13 cellular contexts compared by ENCODE assay signal in the genomic region with DNA sequence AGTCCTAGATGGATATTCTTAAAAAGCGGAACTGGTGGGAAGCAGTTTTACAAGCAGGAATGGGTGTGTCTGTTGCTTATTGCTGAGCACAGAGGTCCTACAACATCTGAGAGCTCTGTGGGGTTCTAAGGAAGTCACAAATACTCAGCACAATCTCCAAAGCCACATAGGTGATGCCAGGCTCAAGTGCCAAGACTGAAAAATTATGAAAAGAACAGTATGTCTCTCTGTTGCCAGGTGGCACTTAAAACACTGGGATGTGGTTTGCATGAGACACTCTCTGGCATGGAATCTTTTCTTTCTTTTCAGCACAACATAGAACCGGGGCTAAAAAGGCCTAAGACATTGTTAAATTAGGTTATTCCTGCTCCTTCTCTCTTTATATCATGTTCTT.
A peak's percentile ranks its signal among the peaks of the same experiment; 100 is the strongest.
DNase-seq lines count a peak whose midpoint lies in the region; ATAC-seq and TF ChIP-seq lines count a peak whose summit lies in the region.
"Had no signal": no experiment of that assay in that cellular context is flagged by ENCODE, and none has a peak within 500 bp of the region (broad histone marks: within the 10 kb centered on the region; RNA-seq: fewer than 3 reads in every experiment).

No MANE protein-coding gene starts in this region.

- TF ChIP-seq CTCF in AG10803 (conservative IDR thresholded peaks at IDR 0.05; ENCODE audit: low read length) (no peak), esophagus squamous epithelium (IDR thresholded peaks at IDR 0.05) (no peak), neural crest cell (conservative IDR thresholded peaks at IDR 0.05) (no peak)

- DNase-seq in AG10803 (ENCODE audit: low read depth) (peak; percentile 42), RPMI7951 (ENCODE audit: low read depth) (peak; percentile 57), esophagus squamous epithelium (lab: John Stamatoyannopoulos, UW) (no peak), neural crest cell (ENCODE audit: low read depth, low spot score) (no peak), HT-29 (ENCODE audit: low spot score) (no peak), NCI-H2196 (lab: John Stamatoyannopoulos, UW; ENCODE audit: unreplicated experiment) (no peak)
- DNase-seq in activated CD4-positive, CD25-positive, alpha-beta regulatory T cell treated with anti-CD3 and anti-CD28 coated beads, Interleukin-2, amount 50 U/mL, for 72 hours: no peak
- DNase-seq: activated CD8-positive, alpha-beta T cell treated with anti-CD3 and anti-CD28 coated beads, Interleukin-2, amount 10 ng/mL, durations not matched to agents 7 days and 5 days; DMS53; naive B cell; tibial artery had no signal

- H3K4me3 ChIP-seq in AG10803 (ENCODE audit: low read length): no peak overlapping the region
- no peak overlapping the region for H3K4me3 ChIP-seq in esophagus squamous epithelium
- H3K4me3 ChIP-seq: tibial artery had no signal

- intact Hi-C loops in esophagus squamous epithelium (cut with DNase I): no loop called here

- no peak for ATAC-seq in HG02938 (IDR thresholded peaks at IDR 0.05; ENCODE audit: unreplicated experiment)
- ATAC-seq: activated CD8-positive, alpha-beta T cell treated with anti-CD3 and anti-CD28 coated beads, Interleukin-2, amount 10 ng/mL, durations not matched to agents 7 days and 5 days had no signal

- H3K36me3 Mint-ChIP-seq in neural crest cell (ENCODE audit: low read depth): no peaks in the 10 kb centered on the region
- H3K36me3 Mint-ChIP-seq: naive B cell had no signal

- H3K9me3 ChIP-seq in esophagus squamous epithelium: no peaks in the 10 kb centered on the region
- H3K9me3 ChIP-seq: tibial artery had no signal

- peaks cover 7 to 85% (median 30%) of the 10 kb centered on the region in 3 donors for H3K4me1 ChIP-seq in esophagus squamous epithelium

- no peaks in the 10 kb centered on the region for H3K27me3 ChIP-seq in esophagus squamous epithelium
- H3K27me3 ChIP-seq: tibial artery had no signal

- no peak for TF ChIP-seq POLR2A in esophagus squamous epithelium (IDR thresholded peaks at IDR 0.05)

- H3K27me3 Mint-ChIP-seq in neural crest cell (ENCODE audit: low read depth): no peaks in the 10 kb centered on the region
- H3K27me3 Mint-ChIP-seq: naive B cell had no signal

- no peaks in the 10 kb centered on the region for H3K36me3 ChIP-seq in esophagus squamous epithelium
- H3K36me3 ChIP-seq: tibial artery had no signal

- WGBS in esophagus squamous epithelium, 2 donors: 39 to 62% methylated on average over 2 of the region's 2 CpGs

- peak overlapping the region; percentile 22 to 77 (median 62) for H3K27ac ChIP-seq in esophagus squamous epithelium
- H3K27ac ChIP-seq: tibial artery had no signal

- peak overlapping the region; percentile 75 for H3K27ac Mint-ChIP-seq in neural crest cell (ENCODE audit: unreplicated experiment)
- H3K27ac Mint-ChIP-seq: activated CD8-positive, alpha-beta T cell treated with anti-CD3 and anti-CD28 coated beads, Interleukin-2, amount 10 ng/mL, durations not matched to agents 7 days and 5 days; naive B cell; T-helper 2 cell treated with Interferon-gamma antibody and Interleukin-4, amounts not matched to agents 5 μg/mL and 100 μg/mL, for 36 hours had no signal

- H3K9me3 Mint-ChIP-seq in neural crest cell: no peaks in the 10 kb centered on the region
- H3K9me3 Mint-ChIP-seq: T-helper 2 cell treated with Interferon-gamma antibody and Interleukin-4, amounts not matched to agents 5 μg/mL and 100 μg/mL, for 36 hours had no signal

- H3K4me3 Mint-ChIP-seq in neural crest cell: peak overlapping the region; percentile 25
- H3K4me3 Mint-ChIP-seq: activated CD8-positive, alpha-beta T cell treated with anti-CD3 and anti-CD28 coated beads, Interleukin-2, amount 10 ng/mL, durations not matched to agents 7 days and 5 days; naive B cell; T-helper 2 cell treated with Interferon-gamma antibody and Interleukin-4, amounts not matched to agents 5 μg/mL and 100 μg/mL, for 36 hours had no signal

- peaks cover 78% of the 10 kb centered on the region for H3K4me1 Mint-ChIP-seq in neural crest cell

Comparison
In these comparisons a context has a peak if more than half of its experiments do, and no peak if none do; other contexts are left out.
1. DNase-seq: peak in AG10803 (single experiment) and RPMI7951 (single experiment); none in esophagus squamous epithelium (single experiment), neural crest cell (single experiment), HT-29 (single experiment), NCI-H2196 (single experiment) and activated CD4-positive, CD25-positive, alpha-beta regulatory T cell treated with anti-CD3 and anti-CD28 coated beads, Interleukin-2, amount 50 U/mL, for 72 hours (single experiment).